1 cellular context compared by ENCODE assay signal in genomic region chr11:61298663-61299244, GRCh38.
TF ChIP-seq lines count a peak whose summit lies in the region.

No MANE protein-coding gene starts in this region.

TF ChIP-seq in HepG2, 621 proteins besides CTCF, POLR2A, EP300 and RAD21 (continued from another document and continues in another):
- TF ChIP-seq ZNF142 (CRISPR knock-in tag; IDR thresholded peaks at IDR 0.05), result no peak
- TF ChIP-seq ZNF772 (CRISPR knock-in tag; IDR thresholded peaks at IDR 0.05), result peak; percentile 51; the same call in 1 of the 2 replicates
- TF ChIP-seq KLF15 (CRISPR knock-in tag; IDR thresholded peaks at IDR 0.05; ENCODE audit: borderline replicate concordance), result no peak
- peak; percentile 38; the same call in 1 of the 2 replicates for TF ChIP-seq ZNF546 (CRISPR knock-in tag; conservative IDR thresholded peaks at IDR 0.05)
- no peak for TF ChIP-seq CREB1 (IDR thresholded peaks at IDR 0.05)
- TF ChIP-seq CREB1 (CRISPR knock-in tag; IDR thresholded peaks at IDR 0.05), result peak; percentile 60; the same call in 1 of the 2 replicates
- TF ChIP-seq CEBPG (CRISPR knock-in tag; IDR thresholded peaks at IDR 0.05), result peak; percentile 70
- TF ChIP-seq ZNF816 (CRISPR knock-in tag; IDR thresholded peaks at IDR 0.05; ENCODE audit: borderline replicate concordance), result no peak; the same call in 1 of the 2 replicates
- no peak for TF ChIP-seq ZNF282 (IDR thresholded peaks at IDR 0.05; ENCODE audit: partially characterized antibody)
- TF ChIP-seq ZBTB7A (CRISPR knock-in tag; IDR thresholded peaks at IDR 0.05), result 0 out of 2 replicates have a peak, but pooled peaks have one; percentile 65
- no peak for TF ChIP-seq UBTF (CRISPR knock-in tag; IDR thresholded peaks at IDR 0.05)
- TF ChIP-seq LRRFIP1 (CRISPR knock-in tag; conservative IDR thresholded peaks at IDR 0.05), result no peak
- TF ChIP-seq FOXA1 (IDR thresholded peaks at IDR 0.05), result no peak
- TF ChIP-seq FOXA1 (CRISPR knock-in tag; IDR thresholded peaks at IDR 0.05), result peak; percentile 35; the same call in 1 of the 2 replicates
- no peak for TF ChIP-seq HNRNPUL1 (IDR thresholded peaks at IDR 0.05; ENCODE audit: low read depth, low read length)
- no peak for TF ChIP-seq TCF12 (IDR thresholded peaks at IDR 0.05)
- TF ChIP-seq TCF12 (CRISPR knock-in tag; IDR thresholded peaks at IDR 0.05), result no peak
- no peak for TF ChIP-seq SRY (CRISPR knock-in tag; IDR thresholded peaks at IDR 0.05)
- no peak for TF ChIP-seq NFIB (CRISPR knock-in tag; IDR thresholded peaks at IDR 0.05; ENCODE audit: borderline replicate concordance)
- no peak for TF ChIP-seq JARID2 (CRISPR knock-in tag; IDR thresholded peaks at IDR 0.05; ENCODE audit: insufficient replicate concordance)
- no peak for TF ChIP-seq SNAPC5 (CRISPR knock-in tag; IDR thresholded peaks at IDR 0.05; ENCODE audit: borderline replicate concordance)
- no peak for TF ChIP-seq MATR3 (CRISPR knock-in tag; IDR thresholded peaks at IDR 0.05)
- no peak for TF ChIP-seq CBX1 (IDR thresholded peaks at IDR 0.05; ENCODE audit: low read depth)
- TF ChIP-seq, protein P1, sequence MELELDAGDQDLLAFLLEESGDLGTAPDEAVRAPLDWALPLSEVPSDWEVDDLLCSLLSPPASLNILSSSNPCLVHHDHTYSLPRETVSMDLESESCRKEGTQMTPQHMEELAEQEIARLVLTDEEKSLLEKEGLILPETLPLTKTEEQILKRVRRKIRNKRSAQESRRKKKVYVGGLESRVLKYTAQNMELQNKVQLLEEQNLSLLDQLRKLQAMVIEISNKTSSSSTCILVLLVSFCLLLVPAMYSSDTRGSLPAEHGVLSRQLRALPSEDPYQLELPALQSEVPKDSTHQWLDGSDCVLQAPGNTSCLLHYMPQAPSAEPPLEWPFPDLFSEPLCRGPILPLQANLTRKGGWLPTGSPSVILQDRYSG (CRISPR knock-in tag; IDR thresholded peaks at IDR 0.05), result no peak
- TF ChIP-seq IRX3 (CRISPR knock-in tag; IDR thresholded peaks at IDR 0.05; ENCODE audit: borderline replicate concordance, low read depth), result no peak
- TF ChIP-seq, protein P2, sequence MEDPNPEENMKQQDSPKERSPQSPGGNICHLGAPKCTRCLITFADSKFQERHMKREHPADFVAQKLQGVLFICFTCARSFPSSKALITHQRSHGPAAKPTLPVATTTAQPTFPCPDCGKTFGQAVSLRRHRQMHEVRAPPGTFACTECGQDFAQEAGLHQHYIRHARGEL (CRISPR knock-in tag; IDR thresholded peaks at IDR 0.05), result no peak
- no peak for TF ChIP-seq ZNF30 (CRISPR knock-in tag; IDR thresholded peaks at IDR 0.05)
- no peak for TF ChIP-seq MEIS1 (CRISPR knock-in tag; IDR thresholded peaks at IDR 0.05; ENCODE audit: borderline replicate concordance)
- no peak for TF ChIP-seq ZBTB38 (CRISPR knock-in tag; IDR thresholded peaks at IDR 0.05)
- no peak for TF ChIP-seq CHCHD3 (CRISPR knock-in tag; IDR thresholded peaks at IDR 0.05)
- TF ChIP-seq FOSL2 (CRISPR knock-in tag; IDR thresholded peaks at IDR 0.05), result peak; percentile 72
- TF ChIP-seq ZNF430 (CRISPR knock-in tag; IDR thresholded peaks at IDR 0.05), result no peak
- TF ChIP-seq SAFB2 (CRISPR knock-in tag; IDR thresholded peaks at IDR 0.05; ENCODE audit: borderline replicate concordance, low read depth), result no peak
- TF ChIP-seq MLLT10 (CRISPR knock-in tag; IDR thresholded peaks at IDR 0.05), result no peak
- TF ChIP-seq ZNF556 (CRISPR knock-in tag; IDR thresholded peaks at IDR 0.05; ENCODE audit: borderline replicate concordance), result no peak
- no peak for TF ChIP-seq ETV6 (CRISPR knock-in tag; conservative IDR thresholded peaks at IDR 0.05)
- peak; percentile 69; the same call in 1 of the 2 replicates for TF ChIP-seq HOXA3 (CRISPR knock-in tag; IDR thresholded peaks at IDR 0.05)
- TF ChIP-seq ZNF775 (CRISPR knock-in tag; IDR thresholded peaks at IDR 0.05; ENCODE audit: borderline replicate concordance), result no peak
- TF ChIP-seq KLF13 (CRISPR knock-in tag; IDR thresholded peaks at IDR 0.05), result no peak
- TF ChIP-seq SPEN (CRISPR knock-in tag; IDR thresholded peaks at IDR 0.05; ENCODE audit: low read depth), result no peak
- TF ChIP-seq HCFC1 (IDR thresholded peaks at IDR 0.05; ENCODE audit: low read depth, low read length), result no peak
- TF ChIP-seq ZNF781 (CRISPR knock-in tag; IDR thresholded peaks at IDR 0.05; ENCODE audit: borderline replicate concordance, not compliant biosample characterization), result no peak
- peak; percentile 93 for TF ChIP-seq ZKSCAN8 (CRISPR knock-in tag; IDR thresholded peaks at IDR 0.05; ENCODE audit: borderline replicate concordance)
- no peak for TF ChIP-seq PRPF4 (IDR thresholded peaks at IDR 0.05; ENCODE audit: low read depth, low read length, poor library complexity, severe bottlenecking)
- TF ChIP-seq ZNF414 (CRISPR knock-in tag; IDR thresholded peaks at IDR 0.05), result no peak; the same call in 1 of the 2 replicates
- no peak for TF ChIP-seq FUBP1 (CRISPR knock-in tag; IDR thresholded peaks at IDR 0.05; ENCODE audit: borderline replicate concordance)
- TF ChIP-seq, protein P3, sequence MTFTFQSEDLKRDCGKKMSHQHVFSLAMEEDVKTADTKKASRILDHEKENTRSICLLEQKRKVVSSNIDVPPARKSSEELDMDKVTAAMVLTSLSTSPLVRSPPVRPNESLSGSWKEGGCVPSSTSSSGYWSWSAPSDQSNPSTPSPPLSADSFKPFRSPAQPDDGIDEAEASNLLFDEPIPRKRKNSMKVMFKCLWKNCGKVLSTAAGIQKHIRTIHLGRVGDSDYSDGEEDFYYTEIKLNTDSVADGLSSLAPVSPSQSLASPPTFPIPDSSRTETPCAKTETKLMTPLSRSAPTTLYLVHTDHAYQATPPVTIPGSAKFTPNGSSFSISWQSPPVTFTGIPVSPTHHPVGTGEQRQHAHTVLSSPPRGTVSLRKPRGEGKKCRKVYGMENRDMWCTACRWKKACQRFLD (CRISPR knock-in tag; IDR thresholded peaks at IDR 0.05; ENCODE audit: borderline replicate concordance), result no peak
- no peak for TF ChIP-seq ZNF782 (CRISPR knock-in tag; IDR thresholded peaks at IDR 0.05; ENCODE audit: borderline replicate concordance)
- TF ChIP-seq ZNF720 (CRISPR knock-in tag; IDR thresholded peaks at IDR 0.05), result no peak
- TF ChIP-seq HMGXB4 (CRISPR knock-in tag; IDR thresholded peaks at IDR 0.05; ENCODE audit: borderline replicate concordance in 1 of 2, low read depth in 1 of 2), result peak in 1 of 2 experiments; percentile 36; a peak in 1 of 4 replicates
- peak; percentile 61; the same call in 1 of the 2 replicates for TF ChIP-seq TBX2 (CRISPR knock-in tag; IDR thresholded peaks at IDR 0.05; ENCODE audit: borderline replicate concordance)
- no peak for TF ChIP-seq STAG1 (CRISPR knock-in tag; IDR thresholded peaks at IDR 0.05)
- TF ChIP-seq DPF2 (CRISPR knock-in tag; IDR thresholded peaks at IDR 0.05; ENCODE audit: borderline replicate concordance, low read depth), result peak; percentile 41; the same call in 1 of the 2 replicates
